ENCODE assay signal across 8 cellular contexts in genomic region chr12:52741378-52742195, GRCh38. TPM values are rescaled to one million over a fixed set of nuclear protein-coding genes. Genes with fewer than 3 reads are reported as not detected.
DNase-seq lines count a peak whose midpoint lies in the region; ATAC-seq and TF ChIP-seq lines count a peak whose summit lies in the region.

No MANE protein-coding gene starts in this region.

- TF ChIP-seq CTCF in heart right ventricle (IDR thresholded peaks at IDR 0.05) = no peak

- no peak overlapping the region for H3K4me3 ChIP-seq in heart right ventricle

- no peaks in the 10 kb centered on the region for H3K36me3 ChIP-seq in heart right ventricle

- ATAC-seq in heart right ventricle (peak in 3 of 8 donors; percentile 39 to 62 (median 54)), HG03521 (IDR thresholded peaks at IDR 0.05; ENCODE audit: unreplicated experiment) (no peak)

- no peaks in the 10 kb centered on the region for H3K4me1 ChIP-seq in heart right ventricle

- H3K9me3 ChIP-seq in heart right ventricle = no peaks in the 10 kb centered on the region

- WGBS in heart right ventricle, 2 donors = 15 to 18% methylated on average over 16 of the region's 16 CpGs

- H3K27ac ChIP-seq in heart right ventricle = no peak overlapping the region

- peaks cover 0 to 41% (median 22%) of the 10 kb centered on the region in 7 donors for H3K27me3 ChIP-seq in heart right ventricle

- intact Hi-C loops in heart right ventricle (cut with DNase I) = no loop called here

- DNase-seq in GDM1 (lab: John Stamatoyannopoulos, UW) = peak; percentile 32
- DNase-seq in NCI-H460 (ENCODE audit: extremely low read depth, low read depth) = peak; percentile 63
- DNase-seq in activated T-cell treated with anti-CD3 and anti-CD28 coated beads, Interleukin-2, amount 50 U/mL, for 1 hour = peak; percentile 57
- DNase-seq in heart right ventricle = peak; percentile 51 to 54
- peak; percentile 8 to 29 for DNase-seq in stimulated activated CD4-positive, alpha-beta T cell treated with anti-CD3 and anti-CD28 coated beads, Interleukin-1b, Interleukin-23, amount 100 ng/mL, for 1 hour (ENCODE audit: low read depth in 2 of 2)
- DNase-seq in NCI-H524 treated with DMSO at 0.1 percent for 48 hours (lab: John Stamatoyannopoulos, UW) = no peak
- no peak for DNase-seq in NCI-H526 treated with DMSO at 0.1 percent for 48 hours (lab: John Stamatoyannopoulos, UW)

RNA-seq across cellular contexts. Expression of gene KRT76, which starts 35.6 kb away (rescaled TPM):
- not detected in 2 replicates for total RNA-seq in NCI-H460 (2014; rRNA removed; shearing (Covaris generic))
- polyA plus RNA-seq in NCI-H460 (2014; cell fraction: nucleus; rRNA removed) = not detected in 2 replicates
- not detected for total RNA-seq in heart right ventricle
- not detected for polyA plus RNA-seq in heart right ventricle

RNA-seq across cellular contexts. Expression of gene KRT77, which starts 38.3 kb away (rescaled TPM):
- not detected in 2 replicates for total RNA-seq in NCI-H460 (2014; rRNA removed; shearing (Covaris generic))
- not detected in 2 replicates for polyA plus RNA-seq in NCI-H460 (2014; cell fraction: nucleus; rRNA removed)
- under 1 TPM in 1 of 10 donors, not detected in 9; 0.08 TPM for total RNA-seq in heart right ventricle
- not detected for polyA plus RNA-seq in heart right ventricle

RNA-seq across cellular contexts. Expression of gene KRT3, which starts 54.3 kb away (rescaled TPM):
- total RNA-seq in NCI-H460 (2014; rRNA removed; shearing (Covaris generic)) = not detected in 2 replicates
- polyA plus RNA-seq in NCI-H460 (2014; cell fraction: nucleus; rRNA removed) = not detected in 2 replicates
- not detected for total RNA-seq in heart right ventricle
- polyA plus RNA-seq in heart right ventricle = not detected

Comparison
In these comparisons a context has a peak if more than half of its experiments do, and no peak if none do; other contexts are left out.
1. DNase-seq: peak in GDM1 (single experiment), NCI-H460 (single experiment), activated T-cell treated with anti-CD3 and anti-CD28 coated beads, Interleukin-2, amount 50 U/mL, for 1 hour (single experiment), heart right ventricle (2 of 2) and stimulated activated CD4-positive, alpha-beta T cell treated with anti-CD3 and anti-CD28 coated beads, Interleukin-1b, Interleukin-23, amount 100 ng/mL, for 1 hour (2 of 2); none in NCI-H524 treated with DMSO at 0.1 percent for 48 hours (single experiment) and NCI-H526 treated with DMSO at 0.1 percent for 48 hours (single experiment).